8 cellular contexts compared by ENCODE assay signal in the genomic region with DNA sequence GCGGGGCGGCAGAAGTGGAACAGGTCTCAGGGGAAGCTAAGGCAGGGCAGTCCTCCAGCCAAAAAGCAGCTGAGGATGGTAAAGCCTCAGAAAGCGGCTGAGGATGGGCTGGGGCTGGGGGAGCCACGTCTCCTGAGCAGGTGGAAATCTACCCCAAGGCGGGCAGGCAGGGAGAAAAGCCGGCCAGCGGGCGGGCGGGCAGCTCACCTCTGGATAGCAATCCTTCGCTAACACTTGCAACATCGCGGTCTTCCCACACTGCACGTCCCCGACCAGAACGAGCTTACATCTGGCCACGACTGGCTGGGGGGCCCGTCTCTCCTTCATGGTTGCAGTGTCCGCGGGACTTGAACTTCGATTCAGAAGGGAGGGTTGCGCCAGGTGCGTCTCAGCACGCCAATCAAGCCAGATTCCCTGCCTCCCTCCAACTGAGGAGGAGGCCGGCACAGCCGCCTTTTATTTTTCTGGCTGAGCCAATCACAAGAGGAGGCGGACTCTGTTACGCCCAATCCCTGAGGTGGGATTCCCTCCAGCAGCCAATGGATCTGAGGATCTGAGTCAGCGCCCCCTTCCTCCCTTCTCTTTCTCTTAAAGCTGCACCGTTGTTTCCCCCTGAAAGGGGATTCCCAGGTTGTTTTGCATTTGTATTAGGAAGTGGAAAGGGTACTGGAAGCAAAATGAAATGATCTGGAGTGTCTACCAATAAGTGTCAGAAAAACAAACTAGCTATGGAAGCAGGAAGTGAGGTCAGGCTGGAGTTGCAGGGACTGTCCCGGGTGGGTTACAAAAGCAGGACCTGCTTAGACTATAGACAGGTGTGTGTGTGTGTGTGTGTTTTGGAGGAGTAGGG.
DNase-seq lines count a peak whose midpoint lies in the region; ATAC-seq and TF ChIP-seq lines count a peak whose summit lies in the region.

RND1 (minus strand) TSS at position 430 of the 850 bp plus-strand sequence; CDS start at position 327, 103 bp downstream.

- peak within 1 kb of the TSS; percentile 68 for H3K4me3 ChIP-seq in WI38 (ENCODE audit: low read depth, low read length)
- peak within 1 kb of the TSS; percentile 59 to 66 for H3K4me3 ChIP-seq in cardiac fibroblast (replicated peaks in 1 of 2; ENCODE audit: low read depth in 2 of 2, low read length in 2 of 2)
- H3K4me3 ChIP-seq in skin epidermis = peak within 1 kb of the TSS; percentile 30 to 51 (median 45)

- peak within 1 kb of the TSS in 11 of 21 experiments; percentile 1 to 79 (median 52) for H3K27ac ChIP-seq in skin epidermis

- TF ChIP-seq CTCF in WI38 (IDR thresholded peaks at IDR 0.05; ENCODE audit: low read depth, low read length) (no peak), cardiac fibroblast (IDR thresholded peaks at IDR 0.05; ENCODE audit: low read depth, low read length) (no peak)

- DNase-seq in ACHN (peak; percentile 97), NCI-H2171 treated with DMSO at 0.1 percent for 48 hours (lab: John Stamatoyannopoulos, UW) (peak; percentile 91), cardiac fibroblast (ENCODE audit: low read depth in 2 of 2) (peak; percentile 92 to 94), iPS-NIHi11 (ENCODE audit: low spot score) (peak; percentile 94)

- ATAC-seq in GM18870 (IDR thresholded peaks at IDR 0.05; ENCODE audit: unreplicated experiment) = peak; percentile 76
- ATAC-seq in HG03108 (IDR thresholded peaks at IDR 0.05; ENCODE audit: unreplicated experiment) = peak; percentile 93

- in situ Hi-C loops in ACHN (cut with HindIII; ENCODE audit: low pct_ligation_motif_present, low pct_unique_long_range_greater_than_20kb, low sequenced_read_pairs) = no loop called here

Comparison
In these comparisons a context has a peak if more than half of its experiments do, and no peak if none do; other contexts are left out.
1. Peak in every context shown above with its lines: DNase-seq, ATAC-seq, H3K4me3 ChIP-seq and H3K27ac ChIP-seq.